ENCODE assay signal across 1 cellular context in the genomic region with DNA sequence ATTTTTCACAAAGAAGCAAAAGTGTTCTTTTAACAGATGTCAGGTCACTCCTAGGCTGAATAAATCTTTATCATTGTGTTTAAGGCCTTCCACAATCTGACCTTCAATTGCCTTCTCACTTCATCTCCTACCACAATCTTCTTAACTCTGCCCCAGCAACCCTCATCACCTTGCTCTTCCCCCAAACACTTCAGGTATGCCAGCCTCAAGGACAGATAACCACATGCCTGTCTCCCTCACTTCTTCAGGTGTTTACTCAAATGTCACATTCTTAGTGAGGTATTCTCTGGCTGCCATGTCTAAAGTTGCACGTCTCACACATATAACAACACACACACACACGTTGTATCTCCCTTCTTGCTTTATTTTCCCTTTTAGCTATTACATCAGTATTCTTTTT.
TF ChIP-seq lines count a peak whose summit lies in the region.

No MANE protein-coding gene starts in this region.

TF ChIP-seq in endothelial cell of umbilical vein, 7 proteins besides CTCF, POLR2A, EP300 and RAD21:
- TF ChIP-seq POLR2AphosphoS5 (IDR thresholded peaks at IDR 0.05; ENCODE audit: insufficient read depth, low read depth, low read length): no peak
- TF ChIP-seq MYC (IDR thresholded peaks at IDR 0.05; ENCODE audit: low read depth, low read length): no peak
- no peak for TF ChIP-seq JUN (IDR thresholded peaks at IDR 0.05; ENCODE audit: borderline replicate concordance, insufficient read depth, insufficient read length, low read depth)
- no peak for TF ChIP-seq FOS (IDR thresholded peaks at IDR 0.05; ENCODE audit: borderline replicate concordance, insufficient read depth, low read length)
- TF ChIP-seq EZH2 (IDR thresholded peaks at IDR 0.05; ENCODE audit: borderline replicate concordance, low read depth, low read length, severe bottlenecking): no peak
- TF ChIP-seq MAX (IDR thresholded peaks at IDR 0.05; ENCODE audit: insufficient read depth, insufficient read length): no peak
- no peak for TF ChIP-seq GATA2 (IDR thresholded peaks at IDR 0.05; ENCODE audit: insufficient read depth, insufficient read length, low read depth, low read length)
